Comparison of ENCODE assay signal across 9 cellular contexts in the genomic region with DNA sequence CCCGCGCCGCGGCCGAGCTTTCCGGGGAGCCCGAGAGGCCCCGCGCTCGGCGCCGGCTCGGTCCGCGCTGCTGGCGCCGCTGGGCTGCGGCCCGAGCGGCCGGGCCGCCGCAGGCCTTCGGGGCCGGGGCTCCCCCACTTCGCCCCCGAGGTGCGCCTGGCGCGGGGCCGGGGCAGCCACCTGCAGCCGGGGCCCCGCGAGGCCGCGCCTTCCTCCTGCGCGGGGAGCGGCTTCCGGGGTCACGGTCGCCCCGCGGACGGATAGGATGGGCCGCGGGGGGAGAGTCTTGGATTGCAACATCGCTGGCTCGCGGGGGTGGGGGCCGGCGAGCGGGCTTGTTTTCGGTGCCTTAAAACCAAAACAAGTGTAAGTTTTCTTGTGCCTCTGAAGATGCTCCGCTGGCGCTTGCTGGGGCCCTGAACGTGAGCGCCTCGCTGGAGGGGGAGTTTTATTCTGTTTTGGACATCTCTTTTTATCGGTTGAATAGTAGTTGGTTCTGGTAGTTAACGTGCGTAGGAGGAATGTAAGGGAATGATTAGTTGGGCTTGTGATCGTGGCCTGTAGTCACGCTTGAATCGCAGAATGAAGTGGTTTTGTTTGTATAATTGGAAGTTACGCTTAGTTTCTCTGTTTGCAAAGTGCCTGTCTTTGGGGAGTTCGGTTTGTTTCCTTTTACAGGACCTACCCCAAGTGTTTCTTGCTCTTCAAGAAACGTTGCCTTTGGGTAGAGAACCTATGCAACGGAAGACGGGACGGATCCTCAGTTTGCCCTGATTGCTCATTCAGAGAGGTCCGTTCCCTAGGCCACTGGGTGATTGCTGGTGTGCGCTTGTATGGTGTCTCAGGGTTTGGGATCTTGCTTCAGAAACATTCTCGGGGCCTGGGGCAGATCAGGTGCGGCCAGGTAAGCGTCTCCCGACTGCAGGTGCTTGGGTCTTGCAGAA. TPM values are rescaled to one million over a fixed set of nuclear protein-coding genes. Genes with fewer than 3 reads are reported as not detected.
A peak's percentile ranks its signal among the peaks of the same experiment; 100 is the strongest.
DNase-seq lines count a peak whose midpoint lies in the region; ATAC-seq and TF ChIP-seq lines count a peak whose summit lies in the region.
"Had no signal": no experiment of that assay in that cellular context is flagged by ENCODE, and none has a peak within 500 bp of the region (broad histone marks: within the 10 kb centered on the region; RNA-seq: fewer than 3 reads in every experiment).

No MANE protein-coding gene starts in this region.

- H3K27me3 Mint-ChIP-seq in central memory CD8-positive, alpha-beta T cell = no peaks in the 10 kb centered on the region

- H3K36me3 ChIP-seq in WERI-Rb-1 = peaks cover 48% of the 10 kb centered on the region

- H3K9me3 ChIP-seq in WERI-Rb-1 (ENCODE audit: severe bottlenecking) = no peaks in the 10 kb centered on the region

- TF ChIP-seq CTCF in WERI-Rb-1 (IDR thresholded peaks at IDR 0.05; ENCODE audit: low read depth, low read length) (no peak), lower leg skin (IDR thresholded peaks at IDR 0.05) (no peak)

- H3K4me3 ChIP-seq in WERI-Rb-1 (ENCODE audit: low read depth, low read length) (peak overlapping the region; percentile 86), lower leg skin (ENCODE audit: low read depth, poor library complexity, severe bottlenecking) (peak overlapping the region; percentile 25)

- H3K27me3 ChIP-seq in WERI-Rb-1 (ENCODE audit: insufficient read depth, low read depth, severe bottlenecking) = no peaks in the 10 kb centered on the region

- intact Hi-C loops in lower leg skin (cut with DNase I; ENCODE audit: low total_unique reads) = no loop called here

- H3K36me3 Mint-ChIP-seq in central memory CD8-positive, alpha-beta T cell (ENCODE audit: insufficient read depth) = peaks cover 41% of the 10 kb centered on the region

- DNase-seq in WERI-Rb-1 = no peak
- DNase-seq in central memory CD8-positive, alpha-beta T cell (ENCODE audit: low spot score in 2 of 2) = peak; percentile 42 to 46
- peak in 1 of 2 donors; percentile 95 for DNase-seq in lower leg skin (ENCODE audit: low spot score in 2 of 2)
- peak; percentile 46 to 57 for DNase-seq in stimulated activated CD8-positive, alpha-beta memory T cell treated with anti-CD3 and anti-CD28 coated beads, Interleukin-15, amount 100 ng/mL, for 48 hours (ENCODE audit: low read depth in 2 of 2)
- no peak for DNase-seq in NCI-H510A (lab: John Stamatoyannopoulos, UW)
- DNase-seq in NCI-H446 treated with DMSO at 0.1 percent for 48 hours (lab: John Stamatoyannopoulos, UW) = no peak

- peak overlapping the region; percentile 96 for H3K27ac Mint-ChIP-seq in central memory CD8-positive, alpha-beta T cell (ENCODE audit: low read depth)

- ATAC-seq in GM19438 (IDR thresholded peaks at IDR 0.05; ENCODE audit: low read depth, unreplicated experiment) (peak; percentile 4), HG03432 (IDR thresholded peaks at IDR 0.05; ENCODE audit: unreplicated experiment) (peak; percentile 21)
- peak; percentile 21 for ATAC-seq in central memory CD8-positive, alpha-beta T cell (replicated peaks; ENCODE audit: extremely low read depth, poor library complexity, severe bottlenecking)

- WGBS in lower leg skin, 2 donors = 1% methylated on average over 26 to 62 of the region's 77 CpGs

- peaks cover 18% of the 10 kb centered on the region for H3K4me1 Mint-ChIP-seq in central memory CD8-positive, alpha-beta T cell

- no peak for TF ChIP-seq POLR2A in lower leg skin (IDR thresholded peaks at IDR 0.05)

- no peaks in the 10 kb centered on the region for H3K9me3 Mint-ChIP-seq in central memory CD8-positive, alpha-beta T cell

- peak overlapping the region; percentile 83 for H3K27ac ChIP-seq in WERI-Rb-1

- H3K4me3 Mint-ChIP-seq in central memory CD8-positive, alpha-beta T cell = peak overlapping the region; percentile 97

RNA-seq across cellular contexts. Expression of gene UBE2I, which starts 0.7 kb away (rescaled TPM):
- total RNA-seq in lower leg skin = 100 to 1,000 TPM in 1 of 4 donors, 10 to 100 TPM in 3; 42.1 to 138 (median 47.4) TPM

RNA-seq across cellular contexts. Expression of gene BAIAP3, which starts 23.3 kb away (rescaled TPM):
- total RNA-seq in lower leg skin = 1 to 10 TPM; 1.5 to 5.4 (median 2.4) TPM

RNA-seq across cellular contexts. Expression of gene TSR3, which starts 41.5 kb away (rescaled TPM):
- 100 to 1,000 TPM in 1 of 4 donors, 10 to 100 TPM in 3; 76.8 to 106 (median 90.5) TPM for total RNA-seq in lower leg skin

RNA-seq across cellular contexts. Expression of gene GNPTG, which starts 41.6 kb away (rescaled TPM):
- 10 to 100 TPM; 46.5 to 65.7 (median 60.0) TPM for total RNA-seq in lower leg skin

RNA-seq across cellular contexts. Expression of gene TPSD1, which starts 54.3 kb away (rescaled TPM):
- total RNA-seq in lower leg skin = 1 to 10 TPM in 3 of 4 donors, under 1 TPM in 1; 0.93 to 7.1 (median 2.4) TPM
- total RNA-seq: glomerular endothelial cell had no signal

Comparison
In these comparisons a context has a peak if more than half of its experiments do, and no peak if none do; other contexts are left out.
1. DNase-seq: peak in central memory CD8-positive, alpha-beta T cell (2 of 2) and stimulated activated CD8-positive, alpha-beta memory T cell treated with anti-CD3 and anti-CD28 coated beads, Interleukin-15, amount 100 ng/mL, for 48 hours (2 of 2); none in WERI-Rb-1 (single experiment), NCI-H510A (single experiment) and NCI-H446 treated with DMSO at 0.1 percent for 48 hours (single experiment).
2. Peak in every context shown above with its lines, with median percentiles within 50 percentile points of each other: ATAC-seq.